Comparison of ENCODE assay signal across 21 cellular contexts in genomic region chr2:25589676-25590205, GRCh38.
DNase-seq lines count a peak whose midpoint lies in the region; ATAC-seq, FAIRE-seq and TF ChIP-seq lines count a peak whose summit lies in the region.
"Had no signal": no experiment of that assay in that cellular context is flagged by ENCODE, and none has a peak within 500 bp of the region (broad histone marks: within the 10 kb centered on the region; RNA-seq: fewer than 3 reads in every experiment).

No MANE protein-coding gene starts in this region.

- no peak for TF ChIP-seq EP300 in H1 (IDR thresholded peaks at IDR 0.05; ENCODE audit: borderline replicate concordance in 1 of 2, low read depth in 2 of 2, low read length in 2 of 2)

- peaks cover 0 to 3% of the 10 kb centered on the region in 2 experiments for H4K20me1 ChIP-seq in H1 (replicated peaks in 1 of 2; ENCODE audit: control insufficient read depth in 1 of 2, insufficient read depth in 2 of 2, low read length in 2 of 2)

- no peak for DNase-seq in central memory CD8-positive, alpha-beta T cell (ENCODE audit: low spot score in 2 of 2)
- DNase-seq in H1 (ENCODE audit: low read depth in 1 of 2, low spot score in 2 of 2) (no peak), mesenchymal stem cell (no peak), activated gamma-delta T cell treated with Interleukin-2 at 50 U/mL for 16 hours (no peak), A673 (ENCODE audit: low spot score) (no peak), iPS-NIHi7 (ENCODE audit: extremely low spot score) (no peak)
- DNase-seq: ACHN; Calu3; CD4-positive, alpha-beta memory T cell; COR-L47; DMS53; DMS79 treated with DMSO at 0.1 percent for 48 hours; GF-D8; GOT3; H7; HCEC 1CT had no signal

- H4K91ac ChIP-seq in H1 (replicated peaks; ENCODE audit: insufficient read length, low read length) (no peak overlapping the region), mesenchymal stem cell (ENCODE audit: low read length) (peak overlapping the region; percentile 61)

- TF ChIP-seq CTCF in H1 (IDR thresholded peaks at IDR 0.05; ENCODE audit: control extremely low read depth in 1 of 3, insufficient read depth in 1 of 3, low read depth in 1 of 3, low read length in 3 of 3) (no peak), A673 (conservative IDR thresholded peaks at IDR 0.05; ENCODE audit: low read depth, low read length) (no peak)

- no peaks in the 10 kb centered on the region for H3K9me3 Mint-ChIP-seq in central memory CD8-positive, alpha-beta T cell
- H3K9me3 Mint-ChIP-seq: CD4-positive, alpha-beta memory T cell had no signal

- no peak overlapping the region for H3K4ac ChIP-seq in H1 (replicated peaks; ENCODE audit: insufficient read length, low read depth, low read length)
- H3K4ac ChIP-seq in mesenchymal stem cell (ENCODE audit: low read depth in 1 of 2, low read length in 2 of 2) = no peak overlapping the region

- no peaks in the 10 kb centered on the region for H3K79me2 ChIP-seq in H1 (ENCODE audit: control insufficient read depth in 1 of 2, insufficient read depth in 2 of 2, low read length in 2 of 2)

- no peak overlapping the region for H3K4me3 Mint-ChIP-seq in central memory CD8-positive, alpha-beta T cell
- H3K4me3 Mint-ChIP-seq: CD4-positive, alpha-beta memory T cell had no signal

- H3K27ac Mint-ChIP-seq in central memory CD8-positive, alpha-beta T cell (ENCODE audit: low read depth) = peak overlapping the region; percentile 53
- H3K27ac Mint-ChIP-seq: CD4-positive, alpha-beta memory T cell had no signal

- H3K23me2 ChIP-seq in H1 (ENCODE audit: low read depth, low read length) = peaks cover 2% of the 10 kb centered on the region; the same call in 1 of the 2 replicates

- H2BK12ac ChIP-seq in H1 (ENCODE audit: low read depth, low read length) = no peak overlapping the region
- H2BK12ac ChIP-seq in mesenchymal stem cell (ENCODE audit: low read length in 2 of 2) = no peak overlapping the region

- H3K23ac ChIP-seq in H1 (ENCODE audit: insufficient read length) (no peak overlapping the region), mesenchymal stem cell (ENCODE audit: low read length in 2 of 2) (no peak overlapping the region)

- H3K27me3 Mint-ChIP-seq in central memory CD8-positive, alpha-beta T cell = no peaks in the 10 kb centered on the region
- H3K27me3 Mint-ChIP-seq: CD4-positive, alpha-beta memory T cell had no signal

- H3K36me3 ChIP-seq in H1 (ENCODE audit: control insufficient read depth in 2 of 4, insufficient read depth in 4 of 4, low read length in 3 of 4) (no peaks in the 10 kb centered on the region), mesenchymal stem cell (ENCODE audit: control insufficient read depth in 1 of 2, insufficient read depth in 2 of 2, low read depth in 1 of 2, low read length in 2 of 2) (peaks cover 0 to 10% of the 10 kb centered on the region in 2 experiments), A673 (ENCODE audit: insufficient read depth, low read length, poor library complexity, severe bottlenecking) (no peaks in the 10 kb centered on the region)

- H2AK5ac ChIP-seq in H1 (ENCODE audit: low read depth, low read length) = no peak overlapping the region
- no peak overlapping the region for H2AK5ac ChIP-seq in mesenchymal stem cell (ENCODE audit: low read length, severe bottlenecking)

- TF ChIP-seq POLR2A in H1 (IDR thresholded peaks at IDR 0.05; ENCODE audit: control extremely low read depth in 1 of 2, low read depth in 2 of 2, low read length in 2 of 2) = no peak

- H3K27me3 ChIP-seq in H1 (replicated peaks in 1 of 4; ENCODE audit: control insufficient read depth in 3 of 4, extremely low read depth in 1 of 4, insufficient read depth in 3 of 4, low read length in 3 of 4) (no peaks in the 10 kb centered on the region), mesenchymal stem cell (ENCODE audit: control insufficient read depth in 1 of 2, insufficient read depth in 1 of 2, low read length in 2 of 2) (no peaks in the 10 kb centered on the region), A673 (replicated peaks; ENCODE audit: insufficient read depth, low read depth, low read length, poor library complexity) (no peaks in the 10 kb centered on the region)

- no peak overlapping the region for H2BK120ac ChIP-seq in H1 (replicated peaks; ENCODE audit: low read depth, low read length)
- H2BK120ac ChIP-seq in mesenchymal stem cell (ENCODE audit: low read depth, low read length) = no peak overlapping the region

- H4K8ac ChIP-seq in H1 (ENCODE audit: extremely low read depth, insufficient read depth, low read length) (peak overlapping the region; percentile 5; the same call in 1 of the 2 replicates), mesenchymal stem cell (ENCODE audit: low read length) (no peak overlapping the region)

- H3K9ac ChIP-seq in H1 (replicated peaks in 1 of 4; ENCODE audit: extremely low read depth in 1 of 4, low read depth in 3 of 4, low read length in 3 of 4) (no peak overlapping the region), mesenchymal stem cell (ENCODE audit: low read length) (no peak overlapping the region)

- H4K5ac ChIP-seq in H1 (ENCODE audit: insufficient read length, low read depth, low read length) = no peak overlapping the region

- no peak for FAIRE-seq in H1 (lab: Jason Lieb, UNC)
- FAIRE-seq: A204.1, GM12891, GM18507 had no signal

- CTCF ChIA-PET in H1 (lab: Charles Lee; ENCODE audit: partially characterized antibody) (interaction anchor here (0.5 to 3.5 kb wide), 8 partner anchors 9 to 355 kb away, joined by 3 to 17 read pairs (median 3); no protein-coding TSS in a partner anchor), A673 (lab: Charles Lee) (no interaction called here)

- intact Hi-C loops in A673 (cut with micrococcal nuclease; ENCODE audit: unreplicated experiment) = no loop called here

- H2BK5ac ChIP-seq in H1 (ENCODE audit: low read depth, low read length) (no peak overlapping the region; the same call in 1 of the 2 replicates), mesenchymal stem cell (ENCODE audit: low read depth, low read length, poor library complexity, severe bottlenecking) (no peak overlapping the region)

- H3K4me2 ChIP-seq in H1 (ENCODE audit: insufficient read depth in 1 of 2, low read depth in 2 of 2, low read length in 2 of 2) (no peak overlapping the region), mesenchymal stem cell (ENCODE audit: low read length, poor library complexity, severe bottlenecking) (no peak overlapping the region)

- WGBS in H1 (ENCODE audit: extremely low coverage in 1 of 2, insufficient coverage in 1 of 2, insufficient read length in 1 of 2, insufficient replicate concordance in 2 of 2, low coverage in 1 of 2, low lambda C conversion rate in 2 of 2, missing lambda C conversion rate in 1 of 2), 2 experiments = 89% methylated on average over 13 of the region's 13 CpGs; no CpG with 5 or more reads in 1 of the 2 experiments
- 95% methylated on average over 13 of the region's 13 CpGs for WGBS in mesenchymal stem cell

- H2AFZ ChIP-seq in H1 (ENCODE audit: low read length) = no peak overlapping the region
- no peak overlapping the region for H2AFZ ChIP-seq in mesenchymal stem cell (ENCODE audit: low read depth, low read length)

- H3K36me3 Mint-ChIP-seq in central memory CD8-positive, alpha-beta T cell (ENCODE audit: insufficient read depth) = peaks cover 2% of the 10 kb centered on the region

- H3K4me1 Mint-ChIP-seq in central memory CD8-positive, alpha-beta T cell = peaks cover 4% of the 10 kb centered on the region

- H2BK15ac ChIP-seq in H1 (ENCODE audit: low read length) = no peak overlapping the region
- no peak overlapping the region for H2BK15ac ChIP-seq in mesenchymal stem cell (ENCODE audit: low read depth, poor library complexity, severe bottlenecking)

- H3K4me3 ChIP-seq in H1 (ENCODE audit: extremely low read depth in 1 of 4, insufficient read depth in 2 of 4, low read depth in 3 of 4, low read length in 4 of 4) (no peak overlapping the region), mesenchymal stem cell (ENCODE audit: insufficient read depth in 1 of 2, low read depth in 1 of 2, low read length in 2 of 2) (no peak overlapping the region), A673 (ENCODE audit: low read depth, low read length, poor library complexity, severe bottlenecking) (no peak overlapping the region)

- no peak overlapping the region for H3K14ac ChIP-seq in H1 (ENCODE audit: insufficient read length)
- H3K14ac ChIP-seq in mesenchymal stem cell (ENCODE audit: low read length in 2 of 2) = no peak overlapping the region

- H3K18ac ChIP-seq in H1 (ENCODE audit: extremely low read depth, low read length) (no peak overlapping the region), mesenchymal stem cell (ENCODE audit: low read depth in 1 of 2, low read length in 2 of 2) (no peak overlapping the region)

- no peak overlapping the region for H3K56ac ChIP-seq in H1 (replicated peaks; ENCODE audit: insufficient read length, low read depth, low read length)

- no peak for ATAC-seq in central memory CD8-positive, alpha-beta T cell (replicated peaks; ENCODE audit: extremely low read depth, poor library complexity, severe bottlenecking)
- ATAC-seq in GM19023 (IDR thresholded peaks at IDR 0.05; ENCODE audit: unreplicated experiment) = no peak

- H3K27ac ChIP-seq in H1 (ENCODE audit: low read depth, low read length) (no peak overlapping the region), mesenchymal stem cell (ENCODE audit: low read length, poor library complexity, severe bottlenecking) (no peak overlapping the region), temporal lobe (ENCODE audit: low read depth, low read length) (peak overlapping the region; percentile 97), A673 (ENCODE audit: low read depth, low read length, poor library complexity, severe bottlenecking) (no peak overlapping the region)

- BruUV-seq in A673 (replicated peaks; lab: Mats Ljungman, UMichigan) = no TSS peak

- no peak overlapping the region for H2BK20ac ChIP-seq in H1 (ENCODE audit: low read length)

- POLR2A ChIA-PET in H1 (lab: Charles Lee; ENCODE audit: partially characterized antibody) (interaction anchor here (0.9 kb wide), 1 partner anchor 29 kb away, joined by 4 read pairs; no protein-coding TSS in a partner anchor), A673 (lab: Charles Lee; ENCODE audit: low non-redundant PET) (no interaction called here)

- H3K9me3 ChIP-seq in H1 (ENCODE audit: insufficient read depth in 2 of 2, low read depth in 1 of 2, low read length in 1 of 2) (no peaks in the 10 kb centered on the region), mesenchymal stem cell (ENCODE audit: control insufficient read depth, low read length) (no peaks in the 10 kb centered on the region), A673 (ENCODE audit: low read depth, low read length, poor library complexity, severe bottlenecking) (no peaks in the 10 kb centered on the region)

- H3K4me1 ChIP-seq in H1 (replicated peaks in 1 of 4; ENCODE audit: control insufficient read depth in 3 of 4, insufficient read depth in 4 of 4, low read length in 3 of 4) = peaks cover 0 to 4% (median 2%) of the 10 kb centered on the region in 4 experiments; a peak in 2 of 7 replicates
- H3K4me1 ChIP-seq in mesenchymal stem cell (ENCODE audit: control insufficient read depth, insufficient read depth, low read depth, low read length) = peaks cover 12% of the 10 kb centered on the region
- peaks cover 24% of the 10 kb centered on the region for H3K4me1 ChIP-seq in A673 (ENCODE audit: insufficient read depth, low read length, poor library complexity, severe bottlenecking)

- H3K79me1 ChIP-seq in H1 (ENCODE audit: low read depth, low read length) = no peaks in the 10 kb centered on the region
- peaks cover 2% of the 10 kb centered on the region for H3K79me1 ChIP-seq in mesenchymal stem cell (replicated peaks; ENCODE audit: low read length, poor library complexity, severe bottlenecking)

- no peak for TF ChIP-seq RAD21 in H1 (IDR thresholded peaks at IDR 0.05 in 1 of 2, conservative IDR thresholded peaks at IDR 0.05 in 1 of 2; ENCODE audit: low read depth in 2 of 2, low read length in 2 of 2)
